17 cellular contexts compared by ENCODE assay signal in genomic region chr11:36313750-36314500, GRCh38. TPM values are rescaled to one million over a fixed set of nuclear protein-coding genes. Genes with fewer than 3 reads are reported as not detected.
A peak's percentile ranks its signal among the peaks of the same experiment; 100 is the strongest.
DNase-seq lines count a peak whose midpoint lies in the region; ATAC-seq lines count a peak whose summit lies in the region.
"Had no signal": no experiment of that assay in that cellular context is flagged by ENCODE, and none has a peak within 500 bp of the region (broad histone marks: within the 10 kb centered on the region; RNA-seq: fewer than 3 reads in every experiment).

No MANE protein-coding gene starts in this region.

- DNase-seq in mesenchymal stem cell = no peak
- no peak for DNase-seq in NCI-H2171 treated with DMSO at 0.1 percent for 48 hours (lab: John Stamatoyannopoulos, UW)
- DNase-seq in medulla oblongata (ENCODE audit: extremely low spot score) = no peak
- DNase-seq in NCI-H82 (lab: John Stamatoyannopoulos, UW) = no peak
- no peak for DNase-seq in effector memory CD8-positive, alpha-beta T cell
- DNase-seq: activated CD4-positive, alpha-beta T cell treated with anti-CD3 and anti-CD28 coated beads, Interleukin-2, amount 10 ng/mL, durations not matched to agents 7 days and 5 days; activated naive CD8-positive, alpha-beta T cell treated with anti-CD3 and anti-CD28 coated beads, Interleukin-2, amount 50 U/mL, for 24 hours; activated T-cell treated with anti-CD3 and anti-CD28 coated beads, Interleukin-2, amount 50 U/mL, for 24 hours; NK-92 treated with Interleukin-12 subunit alpha and Interleukin-12 subunit beta, amount 100 ng/mL, for 24 hours; SHP77 treated with DMSO at 0.1 percent for 48 hours; stimulated activated naive CD8-positive, alpha-beta T cell treated with anti-CD3 and anti-CD28 coated beads, Interleukin-15, amount 100 ng/mL, for 72 hours had no signal

- no peaks in the 10 kb centered on the region for H3K36me3 Mint-ChIP-seq in effector memory CD8-positive, alpha-beta T cell (ENCODE audit: insufficient read depth)

- no peak overlapping the region for H4K8ac ChIP-seq in mesenchymal stem cell (ENCODE audit: low read length)

- no peak overlapping the region for H2BK5ac ChIP-seq in mesenchymal stem cell (ENCODE audit: low read depth, low read length, poor library complexity, severe bottlenecking)

- H3K4me3 ChIP-seq in mesenchymal stem cell (ENCODE audit: insufficient read depth in 1 of 2, low read depth in 1 of 2, low read length in 2 of 2) = no peak overlapping the region
- H3K4me3 ChIP-seq: gastroesophageal sphincter had no signal

- no peaks in the 10 kb centered on the region for H3K9me3 Mint-ChIP-seq in effector memory CD8-positive, alpha-beta T cell
- H3K9me3 Mint-ChIP-seq: activated CD4-positive, alpha-beta T cell treated with anti-CD3 and anti-CD28 coated beads, Interleukin-2, amount 10 ng/mL, durations not matched to agents 7 days and 5 days; activated naive CD8-positive, alpha-beta T cell treated with anti-CD3 and anti-CD28 coated beads, Interleukin-2, amount 50 U/mL, for 24 hours; activated T-cell treated with anti-CD3 and anti-CD28 coated beads, Interleukin-2, amount 50 U/mL, for 24 hours; central memory CD8-positive, alpha-beta T cell; T-helper 2 cell treated with Interferon-gamma antibody and Interleukin-4, amounts not matched to agents 5 μg/mL and 100 μg/mL, for 36 hours had no signal

- no peak overlapping the region for H2AK5ac ChIP-seq in mesenchymal stem cell (ENCODE audit: low read length, severe bottlenecking)

- H3K9ac ChIP-seq in mesenchymal stem cell (ENCODE audit: low read length) = no peak overlapping the region

- H3K27me3 ChIP-seq in mesenchymal stem cell (ENCODE audit: control insufficient read depth in 1 of 2, insufficient read depth in 1 of 2, low read length in 2 of 2) = peaks cover 0 to 59% of the 10 kb centered on the region in 2 experiments

- no peak overlapping the region for H2BK15ac ChIP-seq in mesenchymal stem cell (ENCODE audit: low read depth, poor library complexity, severe bottlenecking)

- H3K36me3 ChIP-seq in mesenchymal stem cell (ENCODE audit: control insufficient read depth in 1 of 2, insufficient read depth in 2 of 2, low read depth in 1 of 2, low read length in 2 of 2) = no peaks in the 10 kb centered on the region
- H3K36me3 ChIP-seq: gastroesophageal sphincter had no signal

- peaks cover 0 to 6% of the 10 kb centered on the region in 2 donors for H3K4me1 Mint-ChIP-seq in effector memory CD8-positive, alpha-beta T cell (ENCODE audit: low read depth in 2 of 2)
- H3K4me1 Mint-ChIP-seq: activated CD4-positive, alpha-beta T cell treated with anti-CD3 and anti-CD28 coated beads, Interleukin-2, amount 10 ng/mL, durations not matched to agents 7 days and 5 days had no signal

- H3K4me2 ChIP-seq in mesenchymal stem cell (ENCODE audit: low read length, poor library complexity, severe bottlenecking) = no peak overlapping the region

- H3K18ac ChIP-seq in mesenchymal stem cell (ENCODE audit: low read depth in 1 of 2, low read length in 2 of 2) = peak overlapping the region in 1 of 2 experiments; percentile 42

- H2BK120ac ChIP-seq in mesenchymal stem cell (ENCODE audit: low read depth, low read length) = no peak overlapping the region

- H3K14ac ChIP-seq in mesenchymal stem cell (ENCODE audit: low read length in 2 of 2) = no peak overlapping the region

- no peak overlapping the region for H3K4me3 Mint-ChIP-seq in effector memory CD8-positive, alpha-beta T cell
- H3K4me3 Mint-ChIP-seq: activated CD4-positive, alpha-beta T cell treated with anti-CD3 and anti-CD28 coated beads, Interleukin-2, amount 10 ng/mL, durations not matched to agents 7 days and 5 days; activated naive CD8-positive, alpha-beta T cell treated with anti-CD3 and anti-CD28 coated beads, Interleukin-2, amount 50 U/mL, for 24 hours; activated T-cell treated with anti-CD3 and anti-CD28 coated beads, Interleukin-2, amount 50 U/mL, for 24 hours; central memory CD8-positive, alpha-beta T cell; T-helper 2 cell treated with Interferon-gamma antibody and Interleukin-4, amounts not matched to agents 5 μg/mL and 100 μg/mL, for 36 hours had no signal

- H3K27me3 Mint-ChIP-seq in effector memory CD8-positive, alpha-beta T cell = peaks cover 16 to 18% of the 10 kb centered on the region in 2 donors

- no peak overlapping the region for H2BK12ac ChIP-seq in mesenchymal stem cell (ENCODE audit: low read length in 2 of 2)

- no peak overlapping the region for H3K4ac ChIP-seq in mesenchymal stem cell (ENCODE audit: low read depth in 1 of 2, low read length in 2 of 2)

- ATAC-seq in GM18517 (IDR thresholded peaks at IDR 0.05; ENCODE audit: unreplicated experiment) (peak; percentile 66), GM21619 (IDR thresholded peaks at IDR 0.05; ENCODE audit: unreplicated experiment) (peak; percentile 82), HG03159 (IDR thresholded peaks at IDR 0.05; ENCODE audit: unreplicated experiment) (peak; percentile 72)
- ATAC-seq in effector memory CD8-positive, alpha-beta T cell (replicated peaks) = no peak
- ATAC-seq: gastroesophageal sphincter had no signal

- H3K27ac Mint-ChIP-seq in effector memory CD8-positive, alpha-beta T cell = no peak overlapping the region
- H3K27ac Mint-ChIP-seq: activated CD4-positive, alpha-beta T cell treated with anti-CD3 and anti-CD28 coated beads, Interleukin-2, amount 10 ng/mL, durations not matched to agents 7 days and 5 days; activated naive CD8-positive, alpha-beta T cell treated with anti-CD3 and anti-CD28 coated beads, Interleukin-2, amount 50 U/mL, for 24 hours; activated T-cell treated with anti-CD3 and anti-CD28 coated beads, Interleukin-2, amount 50 U/mL, for 24 hours; stimulated activated naive CD8-positive, alpha-beta T cell treated with anti-CD3 and anti-CD28 coated beads, Interleukin-15, amount 100 ng/mL, for 72 hours; T-helper 2 cell treated with Interferon-gamma antibody and Interleukin-4, amounts not matched to agents 5 μg/mL and 100 μg/mL, for 36 hours had no signal

- peak overlapping the region; percentile 1 for H3K27ac ChIP-seq in mesenchymal stem cell (ENCODE audit: low read length, poor library complexity, severe bottlenecking)
- H3K27ac ChIP-seq: gastroesophageal sphincter had no signal

- no peaks in the 10 kb centered on the region for H3K9me3 ChIP-seq in mesenchymal stem cell (ENCODE audit: control insufficient read depth, low read length)
- H3K9me3 ChIP-seq: gastroesophageal sphincter had no signal

- no peak overlapping the region for H4K91ac ChIP-seq in mesenchymal stem cell (ENCODE audit: low read length)

- H3K23ac ChIP-seq in mesenchymal stem cell (ENCODE audit: low read length in 2 of 2) = no peak overlapping the region

- no peak overlapping the region for H2AFZ ChIP-seq in mesenchymal stem cell (ENCODE audit: low read depth, low read length)

- H3K4me1 ChIP-seq in mesenchymal stem cell (ENCODE audit: control insufficient read depth, insufficient read depth, low read depth, low read length) = peaks cover 9% of the 10 kb centered on the region
- H3K4me1 ChIP-seq: gastroesophageal sphincter had no signal

- 82% methylated on average over 4 of the region's 4 CpGs for WGBS in mesenchymal stem cell

- H3K79me1 ChIP-seq in mesenchymal stem cell (replicated peaks; ENCODE audit: low read length, poor library complexity, severe bottlenecking) = no peaks in the 10 kb centered on the region

RNA-seq across cellular contexts. Expression of gene PRR5L, which starts 17.8 kb away (rescaled TPM):
- polyA plus RNA-seq in mesenchymal stem cell (2013, experiment 1 of 2) = 4.9 TPM
- polyA plus RNA-seq in mesenchymal stem cell (2013, experiment 2 of 2) = 5.7 TPM

RNA-seq across cellular contexts. Expression of gene COMMD9, which starts 24.7 kb away (rescaled TPM):
- 63.0 TPM for polyA plus RNA-seq in mesenchymal stem cell (2013, experiment 1 of 2)
- 75.3 TPM for polyA plus RNA-seq in mesenchymal stem cell (2013, experiment 2 of 2)
